21 cellular contexts compared by ENCODE assay signal in genomic region chr1:160340146-160340545, GRCh38. TPM values are rescaled to one million over a fixed set of nuclear protein-coding genes. Genes with fewer than 3 reads are reported as not detected.
DNase-seq lines count a peak whose midpoint lies in the region; ATAC-seq, FAIRE-seq and TF ChIP-seq lines count a peak whose summit lies in the region.
"Had no signal": no experiment of that assay in that cellular context is flagged by ENCODE, and none has a peak within 500 bp of the region (broad histone marks: within the 10 kb centered on the region; RNA-seq: fewer than 3 reads in every experiment).

No MANE protein-coding gene starts in this region.

- H3K4me1 Mint-ChIP-seq in activated T-cell treated with anti-CD3 and anti-CD28 coated beads, Interleukin-2, amount 50 U/mL, for 72 hours (ENCODE audit: low read depth) = peaks cover 35% of the 10 kb centered on the region
- H3K4me1 Mint-ChIP-seq in stimulated activated memory B cell treated with anti-CD40 and anti-IgM and Interleukin-4, amounts not matched to agents 10 μg/mL and 1 μg/mL and 100 μg/mL, for 72 hours = peaks cover 43% of the 10 kb centered on the region

- peaks cover 82% of the 10 kb centered on the region for H3K79me2 ChIP-seq in endothelial cell of umbilical vein (ENCODE audit: control insufficient read depth, insufficient read depth, low read length)

- peak overlapping the region; percentile 74 for H3K27ac Mint-ChIP-seq in activated T-cell treated with anti-CD3 and anti-CD28 coated beads, Interleukin-2, amount 50 U/mL, for 72 hours
- peak overlapping the region; percentile 63 for H3K27ac Mint-ChIP-seq in stimulated activated memory B cell treated with anti-CD40 and anti-IgM and Interleukin-4, amounts not matched to agents 10 μg/mL and 1 μg/mL and 100 μg/mL, for 72 hours

- no peaks in the 10 kb centered on the region for H3K27me3 ChIP-seq in endothelial cell of umbilical vein (ENCODE audit: control insufficient read depth in 2 of 2, insufficient read depth in 2 of 2, low read length in 2 of 2)
- H3K27me3 ChIP-seq: cardiac muscle cell had no signal

- POLR2A ChIA-PET in endothelial cell of umbilical vein (lab: Charles Lee) = no interaction called here

- ATAC-seq in activated T-cell treated with anti-CD3 and anti-CD28 coated beads, Interleukin-2, amount 50 U/mL, for 72 hours (replicated peaks in 1 of 2) = no peak
- ATAC-seq in stimulated activated memory B cell treated with anti-CD40 and anti-IgM and Interleukin-4, amounts not matched to agents 10 μg/mL and 1 μg/mL and 100 μg/mL, for 72 hours = no peak
- ATAC-seq: Panc1; stimulated activated naive CD8-positive, alpha-beta T cell treated with anti-CD3 and anti-CD28 coated beads, Interleukin-15, Interleukin-2, amounts not matched to agents 100 U/mL and 50 U/mL, for 24 hours had no signal

- peak overlapping the region; percentile 6 for H3K9ac ChIP-seq in endothelial cell of umbilical vein (replicated peaks; ENCODE audit: extremely low read depth, insufficient read depth, low read length)

- no peak overlapping the region for H3K4me3 Mint-ChIP-seq in activated T-cell treated with anti-CD3 and anti-CD28 coated beads, Interleukin-2, amount 50 U/mL, for 72 hours
- no peak overlapping the region for H3K4me3 Mint-ChIP-seq in stimulated activated memory B cell treated with anti-CD40 and anti-IgM and Interleukin-4, amounts not matched to agents 10 μg/mL and 1 μg/mL and 100 μg/mL, for 72 hours
- H3K4me3 Mint-ChIP-seq: activated naive CD4-positive, alpha-beta T cell treated with anti-CD3 and anti-CD28 coated beads for 36 hours; mesothelial cell of epicardium had no signal

- peaks cover 36% of the 10 kb centered on the region for H3K4me1 ChIP-seq in endothelial cell of umbilical vein (ENCODE audit: control insufficient read depth, extremely low read depth, insufficient read depth, low read length)

- H3K9me3 ChIP-seq in endothelial cell of umbilical vein (replicated peaks; ENCODE audit: control insufficient read depth, insufficient read depth, low read length) = no peaks in the 10 kb centered on the region

- H3K36me3 ChIP-seq in endothelial cell of umbilical vein (ENCODE audit: control insufficient read depth in 2 of 2, extremely low read depth in 1 of 2, insufficient read depth in 2 of 2, low read length in 2 of 2) = peaks cover 7 to 16% of the 10 kb centered on the region in 2 experiments

- no peak for DNase-seq in activated T-cell treated with anti-CD3 and anti-CD28 coated beads, Interleukin-2, amount 50 U/mL, for 72 hours
- DNase-seq in activated T-cell treated with anti-CD3 and anti-CD28 coated beads, Interleukin-2, amount 50 U/mL, for 1 hour = no peak
- DNase-seq in endothelial cell of umbilical vein (ENCODE audit: low read depth, low spot score) (no peak), HTR-8/SVneo (ENCODE audit: insufficient read length, low spot score) (no peak)
- DNase-seq in effector CD4-positive, alpha-beta T cell = no peak
- DNase-seq: activated CD8-positive, alpha-beta memory T cell treated with anti-CD3 and anti-CD28 coated beads for 24 hours; activated naive CD4-positive, alpha-beta T cell treated with anti-CD3 and anti-CD28 coated beads for 36 hours; islet precursor cell; MM.1S; NCI-H2029 treated with DMSO at 0.1 percent for 48 hours; NCI-H69; stimulated activated naive CD8-positive, alpha-beta T cell treated with anti-CD3 and anti-CD28 coated beads, Interleukin-15, Interleukin-2, amounts not matched to agents 100 U/mL and 50 U/mL, for 24 hours had no signal

- H3K9me1 ChIP-seq in endothelial cell of umbilical vein (replicated peaks; ENCODE audit: control insufficient read depth, extremely low read depth, insufficient read depth, low read length) = no peaks in the 10 kb centered on the region

- H3K36me3 Mint-ChIP-seq in activated T-cell treated with anti-CD3 and anti-CD28 coated beads, Interleukin-2, amount 50 U/mL, for 72 hours (ENCODE audit: insufficient read depth in 2 of 2) = peaks cover 21 to 26% of the 10 kb centered on the region in 2 donors
- H3K36me3 Mint-ChIP-seq in stimulated activated memory B cell treated with anti-CD40 and anti-IgM and Interleukin-4, amounts not matched to agents 10 μg/mL and 1 μg/mL and 100 μg/mL, for 72 hours = peaks cover 43% of the 10 kb centered on the region

- no peak for TF ChIP-seq POLR2A in endothelial cell of umbilical vein (IDR thresholded peaks at IDR 0.05; ENCODE audit: low read depth, low read length)

- peaks cover 3% of the 10 kb centered on the region for H4K20me1 ChIP-seq in endothelial cell of umbilical vein (replicated peaks; ENCODE audit: control insufficient read depth, extremely low read depth, insufficient read depth, low read length)

- no peaks in the 10 kb centered on the region for H3K27me3 Mint-ChIP-seq in activated T-cell treated with anti-CD3 and anti-CD28 coated beads, Interleukin-2, amount 50 U/mL, for 72 hours (ENCODE audit: low read depth)
- no peaks in the 10 kb centered on the region for H3K27me3 Mint-ChIP-seq in stimulated activated memory B cell treated with anti-CD40 and anti-IgM and Interleukin-4, amounts not matched to agents 10 μg/mL and 1 μg/mL and 100 μg/mL, for 72 hours

- H3K4me2 ChIP-seq in endothelial cell of umbilical vein (ENCODE audit: insufficient read depth, low read length) = peak overlapping the region; percentile 78

- no TSS peak for BruUV-seq in endothelial cell of umbilical vein (replicated peaks; lab: Mats Ljungman, UMichigan)

- intact Hi-C loops in endothelial cell of umbilical vein (cut with micrococcal nuclease) = loop anchor here (5.0 kb wide), 2 partner anchors 33 to 133 kb away; partner anchors contain the start of gene PEA15

- H3K9me3 Mint-ChIP-seq in activated T-cell treated with anti-CD3 and anti-CD28 coated beads, Interleukin-2, amount 50 U/mL, for 72 hours = no peaks in the 10 kb centered on the region
- H3K9me3 Mint-ChIP-seq in stimulated activated memory B cell treated with anti-CD40 and anti-IgM and Interleukin-4, amounts not matched to agents 10 μg/mL and 1 μg/mL and 100 μg/mL, for 72 hours = no peaks in the 10 kb centered on the region
- H3K9me3 Mint-ChIP-seq: activated naive CD4-positive, alpha-beta T cell treated with anti-CD3 and anti-CD28 coated beads for 36 hours; mesothelial cell of epicardium had no signal

- FAIRE-seq in endothelial cell of umbilical vein (lab: Jason Lieb, UNC) (no peak), HTR-8/SVneo (lab: Jason Lieb, UNC) (no peak)
- FAIRE-seq: A204.1 had no signal

- CTCF ChIA-PET in endothelial cell of umbilical vein (lab: Charles Lee) = interaction anchor here (1.3 to 2.4 kb wide), 7 partner anchors 12 to 262 kb away, joined by 4 to 17 read pairs (median 6); no protein-coding TSS in a partner anchor

- H3K27ac ChIP-seq in endothelial cell of umbilical vein (ENCODE audit: insufficient read depth, low read depth, low read length) = peak overlapping the region; percentile 54
- H3K27ac ChIP-seq: cardiac muscle cell, VCaP had no signal

- dilution Hi-C loops in endothelial cell of umbilical vein (cut with MboI; ENCODE audit: extremely low pct_ligation_motif_present, low sequenced_read_pairs) = no loop called here

- H2AFZ ChIP-seq in endothelial cell of umbilical vein (ENCODE audit: low read depth, low read length) = no peak overlapping the region

- TF ChIP-seq CTCF in endothelial cell of umbilical vein (IDR thresholded peaks at IDR 0.05; ENCODE audit: extremely low read depth in 1 of 2, insufficient read depth in 1 of 2, low read depth in 1 of 2, low read length in 2 of 2) = no peak

- peak overlapping the region in 1 of 3 experiments; percentile 12 for H3K4me3 ChIP-seq in endothelial cell of umbilical vein (replicated peaks in 1 of 3; ENCODE audit: insufficient read depth in 1 of 3, low read depth in 1 of 3, low read length in 3 of 3)
- H3K4me3 ChIP-seq: cardiac muscle cell, skin epidermis had no signal

RNA-seq across cellular contexts. Expression of gene COPA, which starts 2.9 kb away (rescaled TPM):
- 100 to 1,000 TPM; 198 to 201 TPM for total RNA-seq in activated T-cell treated with anti-CD3 and anti-CD28 coated beads, Interleukin-2, amount 50 U/mL, for 72 hours
- total RNA-seq in endothelial cell of umbilical vein = 167 and 185 TPM in 2 replicates
- 122 and 127 TPM in 2 replicates for polyA plus RNA-seq in endothelial cell of umbilical vein
- polyA plus RNA-seq in endothelial cell of umbilical vein (2011; cell fraction: cytosol; rRNA removed) = 140 and 144 TPM in 2 replicates
- polyA plus RNA-seq in endothelial cell of umbilical vein (2011; cell fraction: nucleus; rRNA removed) = 170 and 191 TPM in 2 replicates
- polyA plus RNA-seq in endothelial cell of umbilical vein (2012) = 136 and 164 TPM in 2 replicates
- 433 and 434 TPM in 2 replicates for polyA minus RNA-seq in endothelial cell of umbilical vein
- 188 TPM for polyA minus RNA-seq in endothelial cell of umbilical vein (2011; cell fraction: cytosol; rRNA and poly(A)+ RNA removed)
- 167 and 271 TPM in 2 replicates for polyA minus RNA-seq in endothelial cell of umbilical vein (2011; cell fraction: nucleus; rRNA and poly(A)+ RNA removed)

RNA-seq across cellular contexts. Expression of gene NCSTN, which starts 3.0 kb away (rescaled TPM):
- total RNA-seq in activated T-cell treated with anti-CD3 and anti-CD28 coated beads, Interleukin-2, amount 50 U/mL, for 72 hours = 10 to 100 TPM; 65.2 to 66.3 TPM
- 92.5 and 95.4 TPM in 2 replicates for total RNA-seq in endothelial cell of umbilical vein
- polyA plus RNA-seq in endothelial cell of umbilical vein = 199 and 254 TPM in 2 replicates
- polyA plus RNA-seq in endothelial cell of umbilical vein (2011; cell fraction: cytosol; rRNA removed) = 142 and 153 TPM in 2 replicates
- polyA plus RNA-seq in endothelial cell of umbilical vein (2011; cell fraction: nucleus; rRNA removed) = 191 and 207 TPM in 2 replicates
- polyA plus RNA-seq in endothelial cell of umbilical vein (2012) = 84.8 and 104 TPM in 2 replicates
- polyA minus RNA-seq in endothelial cell of umbilical vein = 163 and 169 TPM in 2 replicates
- 63.1 TPM for polyA minus RNA-seq in endothelial cell of umbilical vein (2011; cell fraction: cytosol; rRNA and poly(A)+ RNA removed)
- 66.6 and 104 TPM in 2 replicates for polyA minus RNA-seq in endothelial cell of umbilical vein (2011; cell fraction: nucleus; rRNA and poly(A)+ RNA removed)

RNA-seq across cellular contexts. Expression of gene NHLH1, which starts 26.7 kb away (rescaled TPM):
- under 1 TPM; 0.32 to 0.60 TPM for total RNA-seq in activated T-cell treated with anti-CD3 and anti-CD28 coated beads, Interleukin-2, amount 50 U/mL, for 72 hours
- total RNA-seq in endothelial cell of umbilical vein = 0.16 and 0.46 TPM in 2 replicates
- 0.46 and 0.60 TPM in 2 replicates for polyA plus RNA-seq in endothelial cell of umbilical vein
- 0.25 TPM in 2 replicates for polyA plus RNA-seq in endothelial cell of umbilical vein (2011; cell fraction: cytosol; rRNA removed)
- 0.92 and 1.6 TPM in 2 replicates for polyA plus RNA-seq in endothelial cell of umbilical vein (2011; cell fraction: nucleus; rRNA removed)
- polyA plus RNA-seq in endothelial cell of umbilical vein (2012) = 0.08 and 0.15 TPM in 2 replicates
- polyA minus RNA-seq in endothelial cell of umbilical vein = 0.38 and 0.78 TPM in 2 replicates
- not detected for polyA minus RNA-seq in endothelial cell of umbilical vein (2011; cell fraction: cytosol; rRNA and poly(A)+ RNA removed)
- 0.48 and 0.77 TPM in 2 replicates for polyA minus RNA-seq in endothelial cell of umbilical vein (2011; cell fraction: nucleus; rRNA and poly(A)+ RNA removed)
- total RNA-seq: G401, glomerular endothelial cell had no signal
- polyA plus RNA-seq: cardiac muscle cell had no signal

RNA-seq across cellular contexts. Expression of gene PEX19, which starts 55.2 kb away (rescaled TPM):
- 10 to 100 TPM; 48.8 to 49.1 TPM for total RNA-seq in activated T-cell treated with anti-CD3 and anti-CD28 coated beads, Interleukin-2, amount 50 U/mL, for 72 hours
- total RNA-seq in endothelial cell of umbilical vein = 31.5 and 38.4 TPM in 2 replicates
- polyA plus RNA-seq in endothelial cell of umbilical vein = 22.8 and 24.4 TPM in 2 replicates
- 27.9 and 29.6 TPM in 2 replicates for polyA plus RNA-seq in endothelial cell of umbilical vein (2011; cell fraction: cytosol; rRNA removed)
- 27.6 and 29.2 TPM in 2 replicates for polyA plus RNA-seq in endothelial cell of umbilical vein (2011; cell fraction: nucleus; rRNA removed)
- polyA plus RNA-seq in endothelial cell of umbilical vein (2012) = 22.4 and 30.5 TPM in 2 replicates
- polyA minus RNA-seq in endothelial cell of umbilical vein = 28.2 and 28.9 TPM in 2 replicates
- polyA minus RNA-seq in endothelial cell of umbilical vein (2011; cell fraction: cytosol; rRNA and poly(A)+ RNA removed) = 20.5 TPM
- polyA minus RNA-seq in endothelial cell of umbilical vein (2011; cell fraction: nucleus; rRNA and poly(A)+ RNA removed) = 17.1 and 34.0 TPM in 2 replicates
